ENCODE assay signal across 8 cellular contexts in genomic region chr9:132078369-132079356, GRCh38. TPM values are rescaled to one million over a fixed set of nuclear protein-coding genes. Genes with fewer than 3 reads are reported as not detected.
DNase-seq lines count a peak whose midpoint lies in the region; ATAC-seq, FAIRE-seq and TF ChIP-seq lines count a peak whose summit lies in the region.

No MANE protein-coding gene starts in this region.

- intact Hi-C loops in lower lobe of right lung (cut with DNase I): no loop called here

- H3K9me3 ChIP-seq in DOHH2 (ENCODE audit: control insufficient read depth, insufficient read depth, low read length) (no peaks in the 10 kb centered on the region), lower lobe of right lung (no peaks in the 10 kb centered on the region)

- H3K27me3 ChIP-seq in DOHH2 (ENCODE audit: control insufficient read depth, low read length) (no peaks in the 10 kb centered on the region), HL-60 (ENCODE audit: insufficient read depth, poor library complexity, severe bottlenecking) (no peaks in the 10 kb centered on the region), lower lobe of right lung (ENCODE audit: low read depth) (no peaks in the 10 kb centered on the region)

- ATAC-seq in SK-N-SH treated with all-trans-retinoic acid at 6 μM for 48 hours (peak; percentile 49), lower lobe of right lung (peak; percentile 38 to 52)

- peak overlapping the region; percentile 95 for H3K4me3 ChIP-seq in DOHH2 (ENCODE audit: low read length)
- peak overlapping the region; percentile 95 for H3K4me3 ChIP-seq in HL-60 (replicated peaks; ENCODE audit: insufficient read depth, low read length)
- H3K4me3 ChIP-seq in choroid plexus epithelial cell (ENCODE audit: low read depth, low read length): peak overlapping the region; percentile 82
- H3K4me3 ChIP-seq in lower lobe of right lung: peak overlapping the region; percentile 80

- peaks cover 31% of the 10 kb centered on the region for H3K36me3 ChIP-seq in DOHH2 (ENCODE audit: control insufficient read depth, low read length)
- peaks cover 32% of the 10 kb centered on the region for H3K36me3 ChIP-seq in lower lobe of right lung

- no peaks in the 10 kb centered on the region for H3F3A ChIP-seq in DOHH2 (ENCODE audit: control insufficient read depth, insufficient read depth)

- TF ChIP-seq CTCF in DOHH2 (IDR thresholded peaks at IDR 0.05; ENCODE audit: low read depth, low read length, poor library complexity, severe bottlenecking) (no peak), HL-60 (IDR thresholded peaks at IDR 0.05; ENCODE audit: insufficient read depth, low read length) (no peak), choroid plexus epithelial cell (conservative IDR thresholded peaks at IDR 0.05; ENCODE audit: low read depth, low read length) (no peak), lower lobe of right lung (IDR thresholded peaks at IDR 0.05) (no peak), D721Med (IDR thresholded peaks at IDR 0.05; ENCODE audit: insufficient read depth, missing control alignments) (no peak)

- peaks cover 55% of the 10 kb centered on the region for H3K79me2 ChIP-seq in DOHH2 (ENCODE audit: control insufficient read depth, low read length)

- H3K27ac ChIP-seq in DOHH2 (ENCODE audit: low read depth, low read length) (no peak overlapping the region), HL-60 (replicated peaks) (peak overlapping the region; percentile 61), lower lobe of right lung (peak overlapping the region; percentile 72)

- TF ChIP-seq POLR2A in GM12891 (IDR thresholded peaks at IDR 0.05; ENCODE audit: low read depth, low read length): no peak

- 0 out of 2 replicates have a peak, but pooled peaks cover 4% of the 10 kb centered on the region for H4K20me1 ChIP-seq in DOHH2 (ENCODE audit: control insufficient read depth, insufficient read depth, low read depth, low read length)

- no peak for FAIRE-seq in GM12891 (lab: Jason Lieb, UNC)
- no peak for FAIRE-seq in D721Med (lab: Jason Lieb, UNC)

- peaks cover 18% of the 10 kb centered on the region for H3K4me1 ChIP-seq in DOHH2 (ENCODE audit: control insufficient read depth, low read length)
- H3K4me1 ChIP-seq in lower lobe of right lung: peaks cover 19% of the 10 kb centered on the region

- H3K9me2 ChIP-seq in DOHH2 (replicated peaks; ENCODE audit: control insufficient read depth, low read length): no peaks in the 10 kb centered on the region

- peak overlapping the region; percentile 86 for H3K4me2 ChIP-seq in DOHH2 (ENCODE audit: low read length)

- DNase-seq in HL-60 (ENCODE audit: low read depth in 1 of 2, low spot score in 1 of 2) (peak in 1 of 2 experiments; percentile 5), choroid plexus epithelial cell (ENCODE audit: low read depth) (peak; percentile 33), lower lobe of right lung (no peak), stromal cell of bone marrow (ENCODE audit: low read depth) (peak; percentile 60), GM12891 (ENCODE audit: insufficient read length, low spot score) (no peak), D721Med (ENCODE audit: insufficient read length, low spot score) (no peak)

TF ChIP-seq in SK-N-SH treated with all-trans-retinoic acid at 6 μM for 48 hours, 23 proteins besides CTCF, POLR2A, EP300 and RAD21:
- no peak for TF ChIP-seq ARNTL (CRISPR knock-in tag; IDR thresholded peaks at IDR 0.05; ENCODE audit: borderline replicate concordance, low read depth)
- TF ChIP-seq ESRRG (CRISPR knock-in tag; IDR thresholded peaks at IDR 0.05): no peak
- no peak for TF ChIP-seq CSDC2 (CRISPR knock-in tag; IDR thresholded peaks at IDR 0.05)
- TF ChIP-seq ZNF70 (CRISPR knock-in tag; IDR thresholded peaks at IDR 0.05): no peak
TF ChIP-seq in SK-N-SH treated with all-trans-retinoic acid at 6 μM for 48 hours: peak in this region for 0.

TF ChIP-seq in GM12891, 5 proteins besides CTCF, POLR2A, EP300 and RAD21:
- TF ChIP-seq POLR2AphosphoS5 (IDR thresholded peaks at IDR 0.05; ENCODE audit: low read depth, low read length) (no peak), SPI1 (IDR thresholded peaks at IDR 0.05; ENCODE audit: low read depth, low read length) (no peak), TAF1 (IDR thresholded peaks at IDR 0.05; ENCODE audit: low read depth, low read length) (no peak), POU2F2 (IDR thresholded peaks at IDR 0.05; ENCODE audit: low read depth, low read length) (no peak), PAX5 (IDR thresholded peaks at IDR 0.05; ENCODE audit: insufficient read depth, low read length, severe bottlenecking) (no peak)
TF ChIP-seq in GM12891: peak in this region for 0.

RNA-seq across cellular contexts. Expression of gene MED27, which starts 1.0 kb away (rescaled TPM):
- total RNA-seq in lower lobe of right lung: 15.7 TPM
- 21.7 TPM for polyA plus RNA-seq in GM12891 (2012; ENCODE audit: low read depth, missing spikeins)

Comparison
In these comparisons a context has a peak if more than half of its experiments do, and no peak if none do; other contexts are left out.
1. DNase-seq: peak in choroid plexus epithelial cell (single experiment) and stromal cell of bone marrow (single experiment); none in lower lobe of right lung (single experiment), GM12891 (single experiment) and D721Med (single experiment).
2. Peak in every context shown above with its lines, with median percentiles within 50 percentile points of each other: H3K4me3 ChIP-seq.